Comparison of ENCODE assay signal across 19 cellular contexts in genomic region chr15:25182098-25182478, GRCh38.
DNase-seq lines count a peak whose midpoint lies in the region; ATAC-seq and TF ChIP-seq lines count a peak whose summit lies in the region.
"Had no signal": no experiment of that assay in that cellular context is flagged by ENCODE, and none has a peak within 500 bp of the region (broad histone marks: within the 10 kb centered on the region; RNA-seq: fewer than 3 reads in every experiment).

No MANE protein-coding gene starts in this region.

- H3K4me1 ChIP-seq in RWPE2 (ENCODE audit: insufficient read depth, poor library complexity, severe bottlenecking) = no peaks in the 10 kb centered on the region
- H3K4me1 ChIP-seq in left lung = no peaks in the 10 kb centered on the region
- H3K4me1 ChIP-seq in spleen = no peaks in the 10 kb centered on the region
- no peaks in the 10 kb centered on the region for H3K4me1 ChIP-seq in testis

- no peaks in the 10 kb centered on the region for H3K36me3 Mint-ChIP-seq in activated T-cell treated with anti-CD3 and anti-CD28 coated beads, Interleukin-2, amount 50 U/mL, for 24 hours (ENCODE audit: low read depth)

- TF ChIP-seq POLR2A in spleen (IDR thresholded peaks at IDR 0.05) (no peak), testis (IDR thresholded peaks at IDR 0.05) (no peak)

- TF ChIP-seq CTCF in RWPE2 (IDR thresholded peaks at IDR 0.05; ENCODE audit: poor library complexity, severe bottlenecking) (no peak), left lung (IDR thresholded peaks at IDR 0.05) (no peak), spleen (IDR thresholded peaks at IDR 0.05 in 8 of 11, conservative IDR thresholded peaks at IDR 0.05 in 3 of 11) (no peak), testis (IDR thresholded peaks at IDR 0.05) (no peak)

- H3K27ac Mint-ChIP-seq in activated T-cell treated with anti-CD3 and anti-CD28 coated beads, Interleukin-2, amount 50 U/mL, for 24 hours = no peak overlapping the region

- H3K9me3 Mint-ChIP-seq in activated T-cell treated with anti-CD3 and anti-CD28 coated beads, Interleukin-2, amount 50 U/mL, for 24 hours = peaks cover 12% of the 10 kb centered on the region

- no peak overlapping the region for H3K4me3 Mint-ChIP-seq in activated T-cell treated with anti-CD3 and anti-CD28 coated beads, Interleukin-2, amount 50 U/mL, for 24 hours

- H3K4me1 Mint-ChIP-seq in activated T-cell treated with anti-CD3 and anti-CD28 coated beads, Interleukin-2, amount 50 U/mL, for 24 hours (ENCODE audit: low read depth) = no peaks in the 10 kb centered on the region

- DNase-seq in activated T-cell treated with anti-CD3 and anti-CD28 coated beads, Interleukin-2, amount 50 U/mL, for 24 hours = peak; percentile 14
- DNase-seq in activated T-cell treated with anti-CD3 and anti-CD28 coated beads, Interleukin-2, amount 50 U/mL, for 48 hours = no peak
- DNase-seq in RWPE2 (ENCODE audit: low spot score) (peak; percentile 51), left lung (peak; percentile 20 to 39), spleen (peak; percentile 41), testis (no peak), COLO829 (ENCODE audit: low spot score) (no peak)
- DNase-seq in activated CD4-positive, alpha-beta T cell treated with anti-CD3 and anti-CD28 coated beads for 48 hours = no peak
- DNase-seq: C1 segment of cervical spinal cord, DMS 273 treated with DMSO at 0.1 percent for 48 hours, GDM1, KG1, NCI-H1436, NCI-H2029, NCI-H2171, NCI-H446 treated with DMSO at 0.1 percent for 48 hours, RPMI8226 had no signal

- ATAC-seq in RWPE2 (ENCODE audit: low read depth) (no peak), left lung (no peak)
- ATAC-seq: GM12878, HepG2 had no signal

- intact Hi-C loops in left lung (cut with DNase I) (loop anchor here in 1 of 2 donors (10.0 kb wide), 1 partner anchor 63 kb away; no protein-coding TSS in a partner anchor), spleen (cut with DNase I; ENCODE audit: low total_unique reads) (no loop called here), testis (cut with DNase I; ENCODE audit: low total_unique reads) (no loop called here)

- H3K27me3 ChIP-seq in RWPE2 (ENCODE audit: insufficient read depth, poor library complexity, severe bottlenecking) (no peaks in the 10 kb centered on the region), left lung (no peaks in the 10 kb centered on the region), spleen (replicated peaks in 1 of 7) (no peaks in the 10 kb centered on the region), testis (no peaks in the 10 kb centered on the region)

- H3K27ac ChIP-seq in RWPE2 (ENCODE audit: poor library complexity, severe bottlenecking) = no peak overlapping the region
- H3K27ac ChIP-seq in left lung = no peak overlapping the region
- no peak overlapping the region for H3K27ac ChIP-seq in spleen
- H3K27ac ChIP-seq in testis = no peak overlapping the region

- H3K4me3 ChIP-seq in RWPE2 (ENCODE audit: severe bottlenecking) (no peak overlapping the region), left lung (no peak overlapping the region), spleen (no peak overlapping the region), testis (no peak overlapping the region)
- H3K4me3 ChIP-seq: GM12878 had no signal

- no peaks in the 10 kb centered on the region for H3K27me3 Mint-ChIP-seq in activated T-cell treated with anti-CD3 and anti-CD28 coated beads, Interleukin-2, amount 50 U/mL, for 24 hours

- peaks cover 59% of the 10 kb centered on the region for H3K9me3 ChIP-seq in RWPE2 (ENCODE audit: severe bottlenecking)
- H3K9me3 ChIP-seq in left lung = peaks cover 0 to 100% of the 10 kb centered on the region in 2 donors
- peaks cover 0 to 100% (median 79%) of the 10 kb centered on the region in 8 donors for H3K9me3 ChIP-seq in spleen
- H3K9me3 ChIP-seq in testis = no peaks in the 10 kb centered on the region

- H3K36me3 ChIP-seq in RWPE2 (ENCODE audit: low read depth) (no peaks in the 10 kb centered on the region), left lung (no peaks in the 10 kb centered on the region), spleen (no peaks in the 10 kb centered on the region), testis (ENCODE audit: low read depth, missing control alignments) (no peaks in the 10 kb centered on the region)

- WGBS in spleen, 5 donors = 89 to 98% (median 95%) methylated on average over 6 of the region's 6 CpGs
- WGBS in testis, 2 donors = 80 to 84% methylated on average over 1 to 6 of the region's 6 CpGs

Comparison
In these comparisons a context has a peak if more than half of its experiments do, and no peak if none do; other contexts are left out.
1. DNase-seq: peak in activated T-cell treated with anti-CD3 and anti-CD28 coated beads, Interleukin-2, amount 50 U/mL, for 24 hours (single experiment), RWPE2 (single experiment), left lung (2 of 2) and spleen (single experiment); none in activated T-cell treated with anti-CD3 and anti-CD28 coated beads, Interleukin-2, amount 50 U/mL, for 48 hours (0 of 2), testis (single experiment), COLO829 (single experiment) and activated CD4-positive, alpha-beta T cell treated with anti-CD3 and anti-CD28 coated beads for 48 hours (single experiment).